12 cellular contexts compared by ENCODE assay signal in genomic region chr10:13990918-13991317, GRCh38.
A peak's percentile ranks its signal among the peaks of the same experiment; 100 is the strongest.
DNase-seq lines count a peak whose midpoint lies in the region; TF ChIP-seq lines count a peak whose summit lies in the region.
"Had no signal": no experiment of that assay in that cellular context is flagged by ENCODE, and none has a peak within 500 bp of the region (broad histone marks: within the 10 kb centered on the region; RNA-seq: fewer than 3 reads in every experiment).

No MANE protein-coding gene starts in this region.

- H3K9me3 ChIP-seq in SJSA1 (replicated peaks) (no peaks in the 10 kb centered on the region), prostate gland (no peaks in the 10 kb centered on the region)

- WGBS in prostate gland: 14% methylated on average over 7 of the region's 7 CpGs

- no peaks in the 10 kb centered on the region for H3K27me3 Mint-ChIP-seq in activated T-helper 1 cell treated with anti-CD3 and anti-CD28 coated beads, Interleukin-12 subunit alpha, Interleukin-12 subunit beta, Interleukin-2, Interleukin-4 antibody, amounts not matched to agents 30 ng/mL and 10 ng/mL and 1 ng/mL, durations not matched to agents 14 hours and 24 hours and 36 hours (ENCODE audit: insufficient read depth)
- H3K27me3 Mint-ChIP-seq: CD8-positive, alpha-beta memory T cell had no signal

- no peak overlapping the region for H3K27ac Mint-ChIP-seq in activated T-helper 1 cell treated with anti-CD3 and anti-CD28 coated beads, Interleukin-12 subunit alpha, Interleukin-12 subunit beta, Interleukin-2, Interleukin-4 antibody, amounts not matched to agents 30 ng/mL and 10 ng/mL and 1 ng/mL, durations not matched to agents 14 hours and 24 hours and 36 hours
- H3K27ac Mint-ChIP-seq: CD8-positive, alpha-beta memory T cell had no signal

- H3K9me3 Mint-ChIP-seq in activated T-helper 1 cell treated with anti-CD3 and anti-CD28 coated beads, Interleukin-12 subunit alpha, Interleukin-12 subunit beta, Interleukin-2, Interleukin-4 antibody, amounts not matched to agents 30 ng/mL and 10 ng/mL and 1 ng/mL, durations not matched to agents 14 hours and 24 hours and 36 hours: no peaks in the 10 kb centered on the region
- H3K9me3 Mint-ChIP-seq: CD8-positive, alpha-beta memory T cell had no signal

- no peak for TF ChIP-seq POLR2A in prostate gland (IDR thresholded peaks at IDR 0.05)

- H3K4me3 ChIP-seq in SJSA1 (no peak overlapping the region), prostate gland (no peak overlapping the region)

- H3K36me3 Mint-ChIP-seq in activated T-helper 1 cell treated with anti-CD3 and anti-CD28 coated beads, Interleukin-12 subunit alpha, Interleukin-12 subunit beta, Interleukin-2, Interleukin-4 antibody, amounts not matched to agents 30 ng/mL and 10 ng/mL and 1 ng/mL, durations not matched to agents 14 hours and 24 hours and 36 hours (ENCODE audit: low read depth): peaks cover 1% of the 10 kb centered on the region

- peak overlapping the region; percentile 25 for H3K27ac ChIP-seq in SJSA1
- H3K27ac ChIP-seq in prostate gland: peak overlapping the region; percentile 60 to 66

- H3K4me3 Mint-ChIP-seq in activated T-helper 1 cell treated with anti-CD3 and anti-CD28 coated beads, Interleukin-12 subunit alpha, Interleukin-12 subunit beta, Interleukin-2, Interleukin-4 antibody, amounts not matched to agents 30 ng/mL and 10 ng/mL and 1 ng/mL, durations not matched to agents 14 hours and 24 hours and 36 hours: no peak overlapping the region
- H3K4me3 Mint-ChIP-seq: CD8-positive, alpha-beta memory T cell had no signal

- intact Hi-C loops in prostate gland (cut with DNase I): no loop called here
- intact Hi-C loops in activated T-helper 1 cell treated with anti-CD3 and anti-CD28 coated beads, Interleukin-12 subunit alpha, Interleukin-12 subunit beta, Interleukin-2, Interleukin-4 antibody, amounts not matched to agents 30 ng/mL and 10 ng/mL and 1 ng/mL, durations not matched to agents 14 hours and 24 hours and 36 hours (cut with micrococcal nuclease): no loop called here

- no peak for TF ChIP-seq CTCF in prostate gland (IDR thresholded peaks at IDR 0.05)

- H3K4me1 Mint-ChIP-seq in activated T-helper 1 cell treated with anti-CD3 and anti-CD28 coated beads, Interleukin-12 subunit alpha, Interleukin-12 subunit beta, Interleukin-2, Interleukin-4 antibody, amounts not matched to agents 30 ng/mL and 10 ng/mL and 1 ng/mL, durations not matched to agents 14 hours and 24 hours and 36 hours (ENCODE audit: low read depth): no peaks in the 10 kb centered on the region

- H3K27me3 ChIP-seq in SJSA1 (replicated peaks) (no peaks in the 10 kb centered on the region), prostate gland (replicated peaks; ENCODE audit: insufficient read depth) (no peaks in the 10 kb centered on the region)

- DNase-seq in EH (ENCODE audit: low read depth) (peak; percentile 89), SJSA1 (ENCODE audit: low read depth in 1 of 2, low spot score in 2 of 2) (peak; percentile 71 to 75), foreskin melanocyte (peak; percentile 48), prostate gland (ENCODE audit: low spot score) (peak; percentile 17), inferior parietal cortex (ENCODE audit: extremely low spot score) (no peak), occipital lobe (lab: John Stamatoyannopoulos, UW) (no peak)
- DNase-seq in activated naive CD4-positive, alpha-beta T cell (lab: John Stamatoyannopoulos, UW): no peak
- DNase-seq in activated T-helper 1 cell treated with anti-CD3 and anti-CD28 coated beads, Interleukin-12 subunit alpha, Interleukin-12 subunit beta, Interleukin-2, Interleukin-4 antibody, amounts not matched to agents 30 ng/mL and 10 ng/mL and 1 ng/mL, durations not matched to agents 14 hours and 24 hours and 36 hours (ENCODE audit: low spot score): no peak
- DNase-seq: CD8-positive, alpha-beta memory T cell; effector CD8-positive, alpha-beta T cell; NCI-H226; SW 1271 had no signal

- H3K36me3 ChIP-seq in SJSA1 (no peaks in the 10 kb centered on the region), prostate gland (no peaks in the 10 kb centered on the region)

- peaks cover 47% of the 10 kb centered on the region for H3K4me1 ChIP-seq in SJSA1 (replicated peaks)
- H3K4me1 ChIP-seq in prostate gland (replicated peaks): peaks cover 20% of the 10 kb centered on the region

Comparison
In these comparisons a context has a peak if more than half of its experiments do, and no peak if none do; other contexts are left out.
1. DNase-seq: peak in EH (single experiment), SJSA1 (2 of 2), foreskin melanocyte (single experiment) and prostate gland (single experiment); none in inferior parietal cortex (single experiment), activated naive CD4-positive, alpha-beta T cell (0 of 4), activated T-helper 1 cell treated with anti-CD3 and anti-CD28 coated beads, Interleukin-12 subunit alpha, Interleukin-12 subunit beta, Interleukin-2, Interleukin-4 antibody, amounts not matched to agents 30 ng/mL and 10 ng/mL and 1 ng/mL, durations not matched to agents 14 hours and 24 hours and 36 hours (single experiment) and occipital lobe (single experiment).